29 cellular contexts compared by ENCODE assay signal in genomic region chr13:104431895-104432294, GRCh38.
"Had no signal": no experiment of that assay in that cellular context is flagged by ENCODE, and none has a peak within 500 bp of the region (broad histone marks: within the 10 kb centered on the region; RNA-seq: fewer than 3 reads in every experiment).

No MANE protein-coding gene starts in this region.

- H3K27ac ChIP-seq: ascending aorta, cardiac muscle cell, WERI-Rb-1 had no signal

- H3K4me3 ChIP-seq: ascending aorta, cardiac muscle cell had no signal

- DNase-seq: activated CD4-positive, alpha-beta memory T cell treated with anti-CD3 and anti-CD28 coated beads, Interleukin-2, amount 10 ng/mL, durations not matched to agents 7 days and 5 days; activated CD4-positive, alpha-beta T cell treated with anti-CD3 and anti-CD28 coated beads for 1 hour; activated CD4-positive, alpha-beta T cell treated with anti-CD3 and anti-CD28 coated beads for 36 hours; activated CD4-positive, alpha-beta T cell treated with anti-CD3 and anti-CD28 coated beads for 48 hours; activated CD4-positive, alpha-beta T cell treated with anti-CD3 and anti-CD28 coated beads, Interleukin-2, amount 10 ng/mL, durations not matched to agents 7 days and 5 days; activated CD4-positive, alpha-beta T cell treated with anti-CD3 and anti-CD28 coated beads, Interleukin-2, amount 50 U/mL, for 48 hours; activated CD4-positive, CD25-positive, alpha-beta regulatory T cell; activated CD8-positive, alpha-beta memory T cell treated with anti-CD3 and anti-CD28 coated beads for 24 hours; activated CD8-positive, alpha-beta memory T cell treated with anti-CD3 and anti-CD28 coated beads, Interleukin-2, amount 10 ng/mL, durations not matched to agents 7 days and 5 days; activated CD8-positive, alpha-beta memory T cell treated with anti-CD3 and anti-CD28 coated beads, Interleukin-2, amount 50 U/mL, for 48 hours; activated CD8-positive, alpha-beta T cell treated with anti-CD3 and anti-CD28 coated beads, Interleukin-2, amount 10 ng/mL, durations not matched to agents 7 days and 5 days; activated effector memory CD4-positive, alpha-beta T cell treated with Interleukin-2 at 50 U/mL for 16 hours; activated gamma-delta T cell; activated naive CD4-positive, alpha-beta T cell treated with anti-CD3 and anti-CD28 coated beads for 36 hours; activated naive CD4-positive, alpha-beta T cell treated with anti-CD3 and anti-CD28 coated beads, Interleukin-2, amount 50 U/mL, for 16 hours; activated naive CD8-positive, alpha-beta T cell treated with anti-CD3 and anti-CD28 coated beads, Interleukin-2, amount 10 ng/mL, durations not matched to agents 7 days and 5 days; activated naive CD8-positive, alpha-beta T cell treated with anti-CD3 and anti-CD28 coated beads, Interleukin-2, amount 50 U/mL, for 24 hours; activated T-cell treated with anti-CD3 and anti-CD28 coated beads, Interleukin-2, amount 50 U/mL, for 24 hours; activated T-cell treated with anti-CD3 and anti-CD28 coated beads, Interleukin-2, amount 50 U/mL, for 48 hours; amygdala; anterior cingulate cortex; caudate nucleus; cerebellar nuclear complex; T-helper 1 cell; T-helper 2 cell; T-helper 9 cell; WERI-Rb-1 had no signal
